In the genomic region with DNA sequence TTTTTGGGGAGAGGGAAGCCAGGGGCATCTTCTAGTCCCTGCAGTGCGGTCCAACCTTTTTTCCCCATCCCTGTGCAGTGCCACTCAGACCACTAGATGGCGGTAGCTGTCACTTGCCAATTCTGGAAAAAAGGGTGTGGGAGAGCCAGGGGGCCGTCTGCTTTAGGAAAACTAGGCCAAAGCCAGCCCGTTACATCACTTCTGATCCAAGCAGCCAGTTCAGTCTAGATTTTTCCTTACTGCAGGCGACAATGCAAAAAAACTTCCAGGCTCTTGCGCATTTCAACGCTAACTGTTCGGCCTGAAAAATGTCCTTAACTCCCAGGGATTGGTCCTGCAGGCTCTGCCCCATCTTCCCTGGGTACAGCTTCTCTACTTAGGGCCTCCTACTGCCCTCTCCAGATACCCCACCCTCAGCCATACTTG, we compare ENCODE assay signal across 9 cellular contexts.
DNase-seq lines count a peak whose midpoint lies in the region; ATAC-seq and TF ChIP-seq lines count a peak whose summit lies in the region.
"Had no signal": no experiment of that assay in that cellular context is flagged by ENCODE, and none has a peak within 500 bp of the region (broad histone marks: within the 10 kb centered on the region; RNA-seq: fewer than 3 reads in every experiment).

No MANE protein-coding gene starts in this region.

- no peak for ATAC-seq in HG02623 (IDR thresholded peaks at IDR 0.05; ENCODE audit: unreplicated experiment)

- H3K27ac ChIP-seq in 22Rv1 (no peak overlapping the region), dorsolateral prefrontal cortex (peak overlapping the region in 56 of 59 donors; percentile 24 to 94 (median 81))
- H3K27ac ChIP-seq: skin epidermis had no signal

- DNase-seq in GM13976 (ENCODE audit: low spot score) (peak; percentile 22), NCI-H2029 treated with DMSO at 0.1 percent for 48 hours (lab: John Stamatoyannopoulos, UW) (peak; percentile 12), dorsolateral prefrontal cortex (peak; percentile 57 to 87 (median 78)), lower leg skin (ENCODE audit: low spot score in 2 of 2) (peak; percentile 66 to 89)
- peak; percentile 9 to 48 for DNase-seq in activated CD4-positive, alpha-beta T cell treated with anti-CD3 and anti-CD28 coated beads, Interleukin-2, amount 50 U/mL, for 24 hours (ENCODE audit: low read depth in 1 of 2, low spot score in 1 of 2)
- peak in 2 of 3 donors; percentile 9 to 37 for DNase-seq in stimulated activated CD4-positive, alpha-beta T cell treated with anti-CD3 and anti-CD28 coated beads, TNF-alpha, amount 100 ng/mL, for 1 hour (ENCODE audit: low read depth in 3 of 3, low spot score in 1 of 3)

- no peak for TF ChIP-seq POLR2A in lower leg skin (IDR thresholded peaks at IDR 0.05)

- WGBS in lower leg skin, 2 donors = 21 to 28% methylated on average over 8 of the region's 8 CpGs

- intact Hi-C loops in dorsolateral prefrontal cortex (cut with DNase I) = loop anchor here (2.0 to 10.0 kb wide), 6 partner anchors 158 to 413 kb away; no protein-coding TSS in a partner anchor
- intact Hi-C loops in lower leg skin (cut with DNase I; ENCODE audit: low total_unique reads) = no loop called here

- H3K4me3 ChIP-seq in dorsolateral prefrontal cortex = no peak overlapping the region
- no peak overlapping the region for H3K4me3 ChIP-seq in lower leg skin (ENCODE audit: low read depth, poor library complexity, severe bottlenecking)
- H3K4me3 ChIP-seq: skin epidermis had no signal

- TF ChIP-seq CTCF in 22Rv1 (IDR thresholded peaks at IDR 0.05) (peak; percentile 95), GM13976 (IDR thresholded peaks at IDR 0.05; ENCODE audit: borderline replicate concordance, control extremely low read depth, extremely low read depth, insufficient read depth, missing control alignments) (peak; percentile 90), dorsolateral prefrontal cortex (IDR thresholded peaks at IDR 0.05 in 54 of 56, conservative IDR thresholded peaks at IDR 0.05 in 2 of 56; ENCODE audit: low read depth in 1 of 56, partially characterized antibody in 56 of 56) (peak; percentile 91 to 99 (median 98)), lower leg skin (IDR thresholded peaks at IDR 0.05) (peak in 1 of 3 donors; percentile 77)

- in situ Hi-C loops in GM13976 (cut with MboI; ENCODE audit: low sequenced_read_pairs, unreplicated experiment) = loop anchor here (10.0 kb wide), 1 partner anchor 370 kb away; no protein-coding TSS in a partner anchor

- H3K27me3 ChIP-seq in dorsolateral prefrontal cortex = no peaks in the 10 kb centered on the region

Comparison
In these comparisons a context has a peak if more than half of its experiments do, and no peak if none do; other contexts are left out.
1. DNase-seq: peak in every context shown above with its lines; median percentile 78 in dorsolateral prefrontal cortex; 78 in lower leg skin; 28 in activated CD4-positive, alpha-beta T cell treated with anti-CD3 and anti-CD28 coated beads, Interleukin-2, amount 50 U/mL, for 24 hours; 23 in stimulated activated CD4-positive, alpha-beta T cell treated with anti-CD3 and anti-CD28 coated beads, TNF-alpha, amount 100 ng/mL, for 1 hour; 22 in GM13976; 12 in NCI-H2029 treated with DMSO at 0.1 percent for 48 hours.